ENCODE assay signal across 6 cellular contexts in genomic region chr15:71271327-71271726, GRCh38.
"Had no signal": no experiment of that assay in that cellular context is flagged by ENCODE, and none has a peak within 500 bp of the region (broad histone marks: within the 10 kb centered on the region; RNA-seq: fewer than 3 reads in every experiment).

No MANE protein-coding gene starts in this region.

- H3K4me3 Mint-ChIP-seq: IgD-negative memory B cell had no signal

- H3K36me3 Mint-ChIP-seq: IgD-negative memory B cell had no signal

- H3K27ac Mint-ChIP-seq: IgD-negative memory B cell had no signal

- H3K27ac ChIP-seq: HL-60 had no signal

- DNase-seq: KBM-7, KG1 had no signal

- ATAC-seq: HepG2, K562 had no signal

- H3K4me3 ChIP-seq: K562 had no signal
